In genomic region chr11:95739108-95739507, GRCh38 we compare ENCODE assay signal across 1 cellular context.
TF ChIP-seq lines count a peak whose summit lies in the region.

No MANE protein-coding gene starts in this region.

TF ChIP-seq in WTC11, 78 proteins besides CTCF, POLR2A, EP300 and RAD21 (continued from another document):
- TF ChIP-seq, protein P1, sequence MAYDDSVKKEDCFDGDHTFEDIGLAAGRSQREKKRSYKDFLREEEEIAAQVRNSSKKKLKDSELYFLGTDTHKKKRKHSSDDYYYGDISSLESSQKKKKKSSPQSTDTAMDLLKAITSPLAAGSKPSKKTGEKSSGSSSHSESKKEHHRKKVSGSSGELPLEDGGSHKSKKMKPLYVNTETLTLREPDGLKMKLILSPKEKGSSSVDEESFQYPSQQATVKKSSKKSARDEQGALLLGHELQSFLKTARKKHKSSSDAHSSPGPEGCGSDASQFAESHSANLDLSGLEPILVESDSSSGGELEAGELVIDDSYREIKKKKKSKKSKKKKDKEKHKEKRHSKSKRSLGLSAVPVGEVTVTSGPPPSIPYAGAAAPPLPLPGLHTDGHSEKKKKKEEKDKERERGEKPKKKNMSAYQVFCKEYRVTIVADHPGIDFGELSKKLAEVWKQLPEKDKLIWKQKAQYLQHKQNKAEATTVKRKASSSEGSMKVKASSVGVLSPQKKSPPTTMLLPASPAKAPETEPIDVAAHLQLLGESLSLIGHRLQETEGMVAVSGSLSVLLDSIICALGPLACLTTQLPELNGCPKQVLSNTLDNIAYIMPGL (CRISPR knock-in tag; IDR thresholded peaks at IDR 0.05): no peak
- TF ChIP-seq, protein P2, sequence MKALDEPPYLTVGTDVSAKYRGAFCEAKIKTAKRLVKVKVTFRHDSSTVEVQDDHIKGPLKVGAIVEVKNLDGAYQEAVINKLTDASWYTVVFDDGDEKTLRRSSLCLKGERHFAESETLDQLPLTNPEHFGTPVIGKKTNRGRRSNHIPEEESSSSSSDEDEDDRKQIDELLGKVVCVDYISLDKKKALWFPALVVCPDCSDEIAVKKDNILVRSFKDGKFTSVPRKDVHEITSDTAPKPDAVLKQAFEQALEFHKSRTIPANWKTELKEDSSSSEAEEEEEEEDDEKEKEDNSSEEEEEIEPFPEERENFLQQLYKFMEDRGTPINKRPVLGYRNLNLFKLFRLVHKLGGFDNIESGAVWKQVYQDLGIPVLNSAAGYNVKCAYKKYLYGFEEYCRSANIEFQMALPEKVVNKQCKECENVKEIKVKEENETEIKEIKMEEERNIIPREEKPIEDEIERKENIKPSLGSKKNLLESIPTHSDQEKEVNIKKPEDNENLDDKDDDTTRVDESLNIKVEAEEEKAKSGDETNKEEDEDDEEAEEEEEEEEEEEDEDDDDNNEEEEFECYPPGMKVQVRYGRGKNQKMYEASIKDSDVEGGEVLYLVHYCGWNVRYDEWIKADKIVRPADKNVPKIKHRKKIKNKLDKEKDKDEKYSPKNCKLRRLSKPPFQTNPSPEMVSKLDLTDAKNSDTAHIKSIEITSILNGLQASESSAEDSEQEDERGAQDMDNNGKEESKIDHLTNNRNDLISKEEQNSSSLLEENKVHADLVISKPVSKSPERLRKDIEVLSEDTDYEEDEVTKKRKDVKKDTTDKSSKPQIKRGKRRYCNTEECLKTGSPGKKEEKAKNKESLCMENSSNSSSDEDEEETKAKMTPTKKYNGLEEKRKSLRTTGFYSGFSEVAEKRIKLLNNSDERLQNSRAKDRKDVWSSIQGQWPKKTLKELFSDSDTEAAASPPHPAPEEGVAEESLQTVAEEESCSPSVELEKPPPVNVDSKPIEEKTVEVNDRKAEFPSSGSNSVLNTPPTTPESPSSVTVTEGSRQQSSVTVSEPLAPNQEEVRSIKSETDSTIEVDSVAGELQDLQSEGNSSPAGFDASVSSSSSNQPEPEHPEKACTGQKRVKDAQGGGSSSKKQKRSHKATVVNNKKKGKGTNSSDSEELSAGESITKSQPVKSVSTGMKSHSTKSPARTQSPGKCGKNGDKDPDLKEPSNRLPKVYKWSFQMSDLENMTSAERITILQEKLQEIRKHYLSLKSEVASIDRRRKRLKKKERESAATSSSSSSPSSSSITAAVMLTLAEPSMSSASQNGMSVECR (CRISPR knock-in tag; IDR thresholded peaks at IDR 0.05; ENCODE audit: borderline replicate concordance): no peak
- TF ChIP-seq ZNF219 (CRISPR knock-in tag; IDR thresholded peaks at IDR 0.05; ENCODE audit: borderline replicate concordance): no peak
- TF ChIP-seq, protein P3, sequence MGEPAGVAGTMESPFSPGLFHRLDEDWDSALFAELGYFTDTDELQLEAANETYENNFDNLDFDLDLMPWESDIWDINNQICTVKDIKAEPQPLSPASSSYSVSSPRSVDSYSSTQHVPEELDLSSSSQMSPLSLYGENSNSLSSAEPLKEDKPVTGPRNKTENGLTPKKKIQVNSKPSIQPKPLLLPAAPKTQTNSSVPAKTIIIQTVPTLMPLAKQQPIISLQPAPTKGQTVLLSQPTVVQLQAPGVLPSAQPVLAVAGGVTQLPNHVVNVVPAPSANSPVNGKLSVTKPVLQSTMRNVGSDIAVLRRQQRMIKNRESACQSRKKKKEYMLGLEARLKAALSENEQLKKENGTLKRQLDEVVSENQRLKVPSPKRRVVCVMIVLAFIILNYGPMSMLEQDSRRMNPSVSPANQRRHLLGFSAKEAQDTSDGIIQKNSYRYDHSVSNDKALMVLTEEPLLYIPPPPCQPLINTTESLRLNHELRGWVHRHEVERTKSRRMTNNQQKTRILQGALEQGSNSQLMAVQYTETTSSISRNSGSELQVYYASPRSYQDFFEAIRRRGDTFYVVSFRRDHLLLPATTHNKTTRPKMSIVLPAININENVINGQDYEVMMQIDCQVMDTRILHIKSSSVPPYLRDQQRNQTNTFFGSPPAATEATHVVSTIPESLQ (CRISPR knock-in tag; IDR thresholded peaks at IDR 0.05): no peak
- TF ChIP-seq HMGA2 (CRISPR knock-in tag; IDR thresholded peaks at IDR 0.05): no peak
- TF ChIP-seq ZSCAN18 (CRISPR knock-in tag; IDR thresholded peaks at IDR 0.05): no peak
- TF ChIP-seq, protein P4, sequence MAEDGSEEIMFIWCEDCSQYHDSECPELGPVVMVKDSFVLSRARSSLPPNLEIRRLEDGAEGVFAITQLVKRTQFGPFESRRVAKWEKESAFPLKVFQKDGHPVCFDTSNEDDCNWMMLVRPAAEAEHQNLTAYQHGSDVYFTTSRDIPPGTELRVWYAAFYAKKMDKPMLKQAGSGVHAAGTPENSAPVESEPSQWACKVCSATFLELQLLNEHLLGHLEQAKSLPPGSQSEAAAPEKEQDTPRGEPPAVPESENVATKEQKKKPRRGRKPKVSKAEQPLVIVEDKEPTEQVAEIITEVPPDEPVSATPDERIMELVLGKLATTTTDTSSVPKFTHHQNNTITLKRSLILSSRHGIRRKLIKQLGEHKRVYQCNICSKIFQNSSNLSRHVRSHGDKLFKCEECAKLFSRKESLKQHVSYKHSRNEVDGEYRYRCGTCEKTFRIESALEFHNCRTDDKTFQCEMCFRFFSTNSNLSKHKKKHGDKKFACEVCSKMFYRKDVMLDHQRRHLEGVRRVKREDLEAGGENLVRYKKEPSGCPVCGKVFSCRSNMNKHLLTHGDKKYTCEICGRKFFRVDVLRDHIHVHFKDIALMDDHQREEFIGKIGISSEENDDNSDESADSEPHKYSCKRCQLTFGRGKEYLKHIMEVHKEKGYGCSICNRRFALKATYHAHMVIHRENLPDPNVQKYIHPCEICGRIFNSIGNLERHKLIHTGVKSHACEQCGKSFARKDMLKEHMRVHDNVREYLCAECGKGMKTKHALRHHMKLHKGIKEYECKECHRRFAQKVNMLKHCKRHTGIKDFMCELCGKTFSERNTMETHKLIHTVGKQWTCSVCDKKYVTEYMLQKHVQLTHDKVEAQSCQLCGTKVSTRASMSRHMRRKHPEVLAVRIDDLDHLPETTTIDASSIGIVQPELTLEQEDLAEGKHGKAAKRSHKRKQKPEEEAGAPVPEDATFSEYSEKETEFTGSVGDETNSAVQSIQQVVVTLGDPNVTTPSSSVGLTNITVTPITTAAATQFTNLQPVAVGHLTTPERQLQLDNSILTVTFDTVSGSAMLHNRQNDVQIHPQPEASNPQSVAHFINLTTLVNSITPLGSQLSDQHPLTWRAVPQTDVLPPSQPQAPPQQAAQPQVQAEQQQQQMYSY (CRISPR knock-in tag; IDR thresholded peaks at IDR 0.05): no peak
- TF ChIP-seq E2F1 (CRISPR knock-in tag; IDR thresholded peaks at IDR 0.05): no peak
- TF ChIP-seq ELF4 (CRISPR knock-in tag; IDR thresholded peaks at IDR 0.05; ENCODE audit: low read depth): no peak
